Comparison of ENCODE assay signal across 8 cellular contexts in the genomic region with DNA sequence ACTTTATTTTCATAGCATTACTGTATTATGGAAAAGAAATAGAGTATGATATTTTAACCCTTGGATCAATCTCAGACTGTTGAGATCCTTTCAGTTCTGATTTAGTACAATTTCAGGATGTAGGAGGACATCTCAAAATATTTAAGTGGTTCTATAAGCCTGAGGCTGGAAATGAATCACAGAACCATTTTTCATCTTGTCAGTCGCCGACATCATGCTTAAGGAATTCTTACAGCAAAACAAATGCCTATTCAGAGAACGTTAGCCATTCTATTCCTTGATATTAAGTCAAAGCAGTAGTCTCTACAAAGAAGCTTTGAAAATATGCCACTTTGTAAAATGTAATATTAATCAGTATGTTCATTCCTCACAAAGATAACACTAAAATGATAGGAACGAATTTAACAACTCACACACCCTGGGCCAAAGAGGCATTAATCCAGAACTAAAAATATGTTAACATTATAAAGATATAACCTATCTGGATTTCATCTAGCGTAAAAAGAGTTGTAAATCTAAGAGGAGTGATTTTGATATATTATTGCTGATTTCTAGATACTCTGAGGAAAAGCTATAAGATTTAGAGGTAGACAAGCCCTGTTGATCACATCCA.
DNase-seq lines count a peak whose midpoint lies in the region; ATAC-seq, FAIRE-seq and TF ChIP-seq lines count a peak whose summit lies in the region.
"Had no signal": no experiment of that assay in that cellular context is flagged by ENCODE, and none has a peak within 500 bp of the region (broad histone marks: within the 10 kb centered on the region; RNA-seq: fewer than 3 reads in every experiment).

No MANE protein-coding gene starts in this region.

- H3K79me2 ChIP-seq in keratinocyte (ENCODE audit: control insufficient read depth, insufficient read depth, low read length) (no peaks in the 10 kb centered on the region), GM23338 (replicated peaks; ENCODE audit: insufficient read depth) (no peaks in the 10 kb centered on the region)

- peak overlapping the region; percentile 29 for H3K27ac ChIP-seq in keratinocyte (ENCODE audit: control insufficient read depth, insufficient read depth, low read length)
- H3K27ac ChIP-seq in tibial nerve = peak overlapping the region; percentile 52 to 87 (median 72)
- no peak overlapping the region for H3K27ac ChIP-seq in GM23338 (ENCODE audit: low read depth)
- no peak overlapping the region for H3K27ac ChIP-seq in psoas muscle

- H3K9me3 Mint-ChIP-seq in GM23338 = no peaks in the 10 kb centered on the region

- DNase-seq in HT1080 (ENCODE audit: low read depth) (peak; percentile 78), astrocyte of the cerebellum (ENCODE audit: low read depth) (peak; percentile 85), keratinocyte (ENCODE audit: low read depth, low spot score) (no peak), tibial nerve (ENCODE audit: low spot score in 2 of 2) (no peak), NCI-H345 (lab: John Stamatoyannopoulos, UW) (no peak), GM23338 (ENCODE audit: low spot score) (no peak), psoas muscle (no peak)
- DNase-seq: occipital lobe had no signal

- ATAC-seq in GM23338 (no peak), psoas muscle (no peak)

- H3K27ac Mint-ChIP-seq in GM23338 = no peak overlapping the region

- no peak for TF ChIP-seq EP300 in tibial nerve (IDR thresholded peaks at IDR 0.05)

- intact Hi-C loops in psoas muscle (cut with DNase I) = no loop called here

- peak overlapping the region; percentile 10 for H3K4me2 ChIP-seq in keratinocyte (ENCODE audit: control insufficient read depth, extremely low read depth, insufficient read depth, low read depth, low read length)
- no peak overlapping the region for H3K4me2 ChIP-seq in GM23338

- H2AFZ ChIP-seq in keratinocyte (ENCODE audit: control insufficient read depth, low read length) (no peak overlapping the region), GM23338 (no peak overlapping the region)

- H3K9me1 ChIP-seq in keratinocyte (ENCODE audit: control insufficient read depth, extremely low read depth, insufficient read depth, low read length) = no peaks in the 10 kb centered on the region

- no peak for TF ChIP-seq POLR2A in tibial nerve (IDR thresholded peaks at IDR 0.05)

- no peaks in the 10 kb centered on the region for H3K27me3 Mint-ChIP-seq in GM23338 (ENCODE audit: insufficient read depth, low read depth, poor library complexity)

- WGBS in tibial nerve, 2 donors = 36 to 38% methylated on average over 5 of the region's 5 CpGs
- 50 to 53% (median 52%) methylated on average over 5 of the region's 5 CpGs for WGBS in psoas muscle, 3 donors

- no peaks in the 10 kb centered on the region for H3K27me3 ChIP-seq in keratinocyte (ENCODE audit: control insufficient read depth, extremely low read depth, insufficient read depth, low read length)
- H3K27me3 ChIP-seq in tibial nerve = no peaks in the 10 kb centered on the region
- no peaks in the 10 kb centered on the region for H3K27me3 ChIP-seq in GM23338 (ENCODE audit: insufficient read depth)
- H3K27me3 ChIP-seq in psoas muscle (ENCODE audit: insufficient read depth in 3 of 3, low read length in 2 of 3) = no peaks in the 10 kb centered on the region

- no peaks in the 10 kb centered on the region for H4K20me1 ChIP-seq in keratinocyte (ENCODE audit: control insufficient read depth, extremely low read depth, insufficient read depth, low read length)
- H4K20me1 ChIP-seq in GM23338 (replicated peaks; ENCODE audit: insufficient read depth) = no peaks in the 10 kb centered on the region

- no peak for TF ChIP-seq CTCF in astrocyte of the cerebellum (IDR thresholded peaks at IDR 0.05; ENCODE audit: low read depth, low read length, missing control alignments)
- TF ChIP-seq CTCF in keratinocyte (optimal IDR thresholded peaks at IDR 0.05 in 1 of 3, IDR thresholded peaks at IDR 0.05 in 1 of 3, conservative IDR thresholded peaks at IDR 0.05 in 1 of 3; ENCODE audit: extremely low read depth in 1 of 3, insufficient read depth in 2 of 3, low read length in 3 of 3) = no peak
- no peak for TF ChIP-seq CTCF in tibial nerve (IDR thresholded peaks at IDR 0.05)
- TF ChIP-seq CTCF in GM23338 (conservative IDR thresholded peaks at IDR 0.05; ENCODE audit: low read depth in 2 of 2) = no peak
- no peak for TF ChIP-seq CTCF in psoas muscle (IDR thresholded peaks at IDR 0.05)

- peaks cover 5% of the 10 kb centered on the region; the same call in 2 of the 3 replicates for H3K4me1 Mint-ChIP-seq in GM23338

- H3K4me1 ChIP-seq in keratinocyte (ENCODE audit: control insufficient read depth, extremely low read depth, insufficient read depth, low read length) (peaks cover 19% of the 10 kb centered on the region), tibial nerve (peaks cover 0 to 57% (median 17%) of the 10 kb centered on the region in 4 donors), GM23338 (ENCODE audit: insufficient read depth) (peaks cover 3% of the 10 kb centered on the region; the same call in 1 of the 2 replicates), psoas muscle (peaks cover 3% of the 10 kb centered on the region)

- FAIRE-seq in keratinocyte (lab: Jason Lieb, UNC) = peak; percentile 81

- H3K36me3 ChIP-seq in keratinocyte (ENCODE audit: control insufficient read depth in 2 of 2, extremely low read depth in 1 of 2, insufficient read depth in 2 of 2, low read length in 2 of 2) = no peaks in the 10 kb centered on the region
- H3K36me3 ChIP-seq in tibial nerve = no peaks in the 10 kb centered on the region
- no peaks in the 10 kb centered on the region for H3K36me3 ChIP-seq in GM23338 (ENCODE audit: insufficient read depth)
- no peaks in the 10 kb centered on the region for H3K36me3 ChIP-seq in psoas muscle (ENCODE audit: insufficient read depth in 1 of 2, low read depth in 1 of 2)

- dilution Hi-C loops in keratinocyte (cut with MboI; ENCODE audit: extremely low pct_ligation_motif_present, low sequenced_read_pairs) = loop anchor here (25.0 kb wide), 1 partner anchor 166 kb away; no protein-coding TSS in a partner anchor

- peaks cover 3% of the 10 kb centered on the region; the same call in 1 of the 2 replicates for H3K9me2 ChIP-seq in GM23338 (ENCODE audit: insufficient read depth)

- in situ Hi-C loops in astrocyte of the cerebellum (cut with HindIII; ENCODE audit: low sequenced_read_pairs) = no loop called here

- H3K36me3 Mint-ChIP-seq in GM23338 (ENCODE audit: low read depth) = no peaks in the 10 kb centered on the region

- no peaks in the 10 kb centered on the region for H3K9me3 ChIP-seq in keratinocyte (ENCODE audit: control insufficient read depth, low read depth, low read length)
- H3K9me3 ChIP-seq in tibial nerve = no peaks in the 10 kb centered on the region
- H3K9me3 ChIP-seq in psoas muscle = no peaks in the 10 kb centered on the region

- H3K4me3 Mint-ChIP-seq in GM23338 = no peak overlapping the region

- no peaks in the 10 kb centered on the region for H3F3A ChIP-seq in GM23338 (replicated peaks; ENCODE audit: low read depth)

- no peak overlapping the region for H3K9ac ChIP-seq in keratinocyte (ENCODE audit: control insufficient read depth, extremely low read depth, insufficient read depth, low read length)

- H3K4me3 ChIP-seq in astrocyte of the cerebellum (ENCODE audit: low read depth, low read length) (no peak overlapping the region), keratinocyte (ENCODE audit: control insufficient read depth in 2 of 3, extremely low read depth in 1 of 3, insufficient read depth in 2 of 3, low read depth in 1 of 3, low read length in 3 of 3) (no peak overlapping the region), tibial nerve (no peak overlapping the region), GM23338 (no peak overlapping the region), psoas muscle (no peak overlapping the region)

Comparison
In these comparisons a context has a peak if more than half of its experiments do, and no peak if none do; other contexts are left out.
1. DNase-seq: peak in HT1080 (single experiment) and astrocyte of the cerebellum (single experiment); none in keratinocyte (single experiment), tibial nerve (0 of 2), NCI-H345 (single experiment), GM23338 (single experiment) and psoas muscle (0 of 2).
2. H3K27ac ChIP-seq: peak in keratinocyte (single experiment) and tibial nerve (4 of 4); none in GM23338 (single experiment) and psoas muscle (single experiment).